Comparison of ENCODE assay signal across 1 cellular context in the genomic region with DNA sequence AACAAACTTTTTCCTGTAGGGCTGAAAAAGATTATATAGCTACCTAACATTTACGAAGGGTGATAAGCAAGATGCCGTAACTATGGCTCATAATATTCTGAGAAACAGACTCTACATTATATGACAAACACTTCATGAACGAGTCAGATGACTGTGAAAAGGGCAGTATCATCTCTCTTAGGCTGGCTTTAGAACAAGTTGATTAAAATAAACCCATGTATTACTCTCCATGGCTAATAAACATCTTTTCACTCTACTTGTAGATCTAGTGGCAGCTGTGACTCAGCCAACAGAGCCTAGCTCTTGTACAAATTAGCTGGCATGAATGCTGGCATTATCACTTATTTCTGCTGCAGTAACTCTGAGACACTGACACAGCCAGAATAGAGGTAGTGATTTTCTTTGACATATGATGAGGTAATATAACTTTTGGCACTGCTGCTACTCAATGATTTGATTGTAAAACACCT.
TF ChIP-seq lines count a peak whose summit lies in the region.

No MANE protein-coding gene starts in this region.

TF ChIP-seq in GM23338, 12 proteins besides CTCF, POLR2A, EP300 and RAD21 (continued from another document):
- TF ChIP-seq, protein P1, sequence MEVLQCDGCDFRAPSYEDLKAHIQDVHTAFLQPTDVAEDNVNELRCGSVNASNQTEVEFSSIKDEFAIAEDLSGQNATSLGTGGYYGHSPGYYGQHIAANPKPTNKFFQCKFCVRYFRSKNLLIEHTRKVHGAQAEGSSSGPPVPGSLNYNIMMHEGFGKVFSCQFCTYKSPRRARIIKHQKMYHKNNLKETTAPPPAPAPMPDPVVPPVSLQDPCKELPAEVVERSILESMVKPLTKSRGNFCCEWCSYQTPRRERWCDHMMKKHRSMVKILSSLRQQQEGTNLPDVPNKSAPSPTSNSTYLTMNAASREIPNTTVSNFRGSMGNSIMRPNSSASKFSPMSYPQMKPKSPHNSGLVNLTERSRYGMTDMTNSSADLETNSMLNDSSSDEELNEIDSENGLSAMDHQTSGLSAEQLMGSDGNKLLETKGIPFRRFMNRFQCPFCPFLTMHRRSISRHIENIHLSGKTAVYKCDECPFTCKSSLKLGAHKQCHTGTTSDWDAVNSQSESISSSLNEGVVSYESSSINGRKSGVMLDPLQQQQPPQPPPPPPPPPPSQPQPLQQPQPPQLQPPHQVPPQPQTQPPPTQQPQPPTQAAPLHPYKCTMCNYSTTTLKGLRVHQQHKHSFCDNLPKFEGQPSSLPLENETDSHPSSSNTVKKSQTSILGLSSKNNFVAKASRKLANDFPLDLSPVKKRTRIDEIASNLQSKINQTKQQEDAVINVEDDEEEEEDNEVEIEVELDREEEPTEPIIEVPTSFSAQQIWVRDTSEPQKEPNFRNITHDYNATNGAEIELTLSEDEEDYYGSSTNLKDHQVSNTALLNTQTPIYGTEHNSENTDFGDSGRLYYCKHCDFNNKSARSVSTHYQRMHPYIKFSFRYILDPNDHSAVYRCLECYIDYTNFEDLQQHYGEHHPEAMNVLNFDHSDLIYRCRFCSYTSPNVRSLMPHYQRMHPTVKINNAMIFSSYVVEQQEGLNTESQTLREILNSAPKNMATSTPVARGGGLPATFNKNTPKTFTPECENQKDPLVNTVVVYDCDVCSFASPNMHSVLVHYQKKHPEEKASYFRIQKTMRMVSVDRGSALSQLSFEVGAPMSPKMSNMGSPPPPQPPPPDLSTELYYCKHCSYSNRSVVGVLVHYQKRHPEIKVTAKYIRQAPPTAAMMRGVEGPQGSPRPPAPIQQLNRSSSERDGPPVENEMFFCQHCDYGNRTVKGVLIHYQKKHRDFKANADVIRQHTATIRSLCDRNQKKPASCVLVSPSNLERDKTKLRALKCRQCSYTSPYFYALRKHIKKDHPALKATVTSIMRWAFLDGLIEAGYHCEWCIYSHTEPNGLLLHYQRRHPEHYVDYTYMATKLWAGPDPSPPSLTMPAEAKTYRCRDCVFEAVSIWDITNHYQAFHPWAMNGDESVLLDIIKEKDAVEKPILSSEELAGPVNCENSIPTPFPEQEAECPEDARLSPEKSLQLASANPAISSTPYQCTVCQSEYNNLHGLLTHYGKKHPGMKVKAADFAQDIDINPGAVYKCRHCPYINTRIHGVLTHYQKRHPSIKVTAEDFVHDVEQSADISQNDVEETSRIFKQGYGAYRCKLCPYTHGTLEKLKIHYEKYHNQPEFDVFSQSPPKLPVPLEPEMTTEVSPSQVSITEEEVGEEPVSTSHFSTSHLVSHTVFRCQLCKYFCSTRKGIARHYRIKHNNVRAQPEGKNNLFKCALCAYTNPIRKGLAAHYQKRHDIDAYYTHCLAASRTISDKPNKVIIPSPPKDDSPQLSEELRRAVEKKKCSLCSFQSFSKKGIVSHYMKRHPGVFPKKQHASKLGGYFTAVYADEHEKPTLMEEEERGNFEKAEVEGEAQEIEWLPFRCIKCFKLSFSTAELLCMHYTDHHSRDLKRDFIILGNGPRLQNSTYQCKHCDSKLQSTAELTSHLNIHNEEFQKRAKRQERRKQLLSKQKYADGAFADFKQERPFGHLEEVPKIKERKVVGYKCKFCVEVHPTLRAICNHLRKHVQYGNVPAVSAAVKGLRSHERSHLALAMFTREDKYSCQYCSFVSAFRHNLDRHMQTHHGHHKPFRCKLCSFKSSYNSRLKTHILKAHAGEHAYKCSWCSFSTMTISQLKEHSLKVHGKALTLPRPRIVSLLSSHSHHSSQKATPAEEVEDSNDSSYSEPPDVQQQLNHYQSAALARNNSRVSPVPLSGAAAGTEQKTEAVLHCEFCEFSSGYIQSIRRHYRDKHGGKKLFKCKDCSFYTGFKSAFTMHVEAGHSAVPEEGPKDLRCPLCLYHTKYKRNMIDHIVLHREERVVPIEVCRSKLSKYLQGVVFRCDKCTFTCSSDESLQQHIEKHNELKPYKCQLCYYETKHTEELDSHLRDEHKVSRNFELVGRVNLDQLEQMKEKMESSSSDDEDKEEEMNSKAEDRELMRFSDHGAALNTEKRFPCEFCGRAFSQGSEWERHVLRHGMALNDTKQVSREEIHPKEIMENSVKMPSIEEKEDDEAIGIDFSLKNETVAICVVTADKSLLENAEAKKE (CRISPR knock-in tag; IDR thresholded peaks at IDR 0.05): no peak
